ENCODE assay signal across 8 cellular contexts in genomic region chr3:157174265-157174615, GRCh38. TPM values are rescaled to one million over a fixed set of nuclear protein-coding genes. Genes with fewer than 3 reads are reported as not detected.
DNase-seq lines count a peak whose midpoint lies in the region; ATAC-seq and TF ChIP-seq lines count a peak whose summit lies in the region.

No MANE protein-coding gene starts in this region.

- H3K27ac ChIP-seq in ectodermal cell (ENCODE audit: insufficient read depth, low read depth, low read length, poor library complexity, severe bottlenecking), result peak overlapping the region; percentile 88

- H3K36me3 ChIP-seq in ectodermal cell (ENCODE audit: control insufficient read depth, insufficient read depth, low read length) (no peaks in the 10 kb centered on the region), mucosa of stomach (ENCODE audit: control insufficient read depth, insufficient read depth, low read length) (no peaks in the 10 kb centered on the region)

- peak; percentile 75 for DNase-seq in DMS53 (lab: John Stamatoyannopoulos, UW)
- no peak for DNase-seq in activated effector memory CD4-positive, alpha-beta T cell treated with Interleukin-2 at 50 U/mL for 16 hours
- DNase-seq in stimulated activated naive CD4-positive, alpha-beta T cell treated with Interleukin-2 at 50 U/mL for 16 hours (lab: John Stamatoyannopoulos, UW), result no peak

- WGBS in ectodermal cell, 2 experiments, result 61 to 72% methylated on average over 13 of the region's 13 CpGs

- H3K9me3 ChIP-seq in ectodermal cell (ENCODE audit: control insufficient read depth, low read length), result no peaks in the 10 kb centered on the region
- H3K9me3 ChIP-seq in mucosa of stomach (ENCODE audit: control insufficient read depth, low read length), result no peaks in the 10 kb centered on the region

- H3K4me3 ChIP-seq in ectodermal cell (ENCODE audit: insufficient read depth, low read depth, low read length), result peak overlapping the region; percentile 58
- peak overlapping the region; percentile 94 for H3K4me3 ChIP-seq in mucosa of stomach (ENCODE audit: low read length)

- H3K27me3 ChIP-seq in ectodermal cell (ENCODE audit: control insufficient read depth, insufficient read depth, low read length, poor library complexity, severe bottlenecking), result no peaks in the 10 kb centered on the region
- no peaks in the 10 kb centered on the region for H3K27me3 ChIP-seq in mucosa of stomach (ENCODE audit: control insufficient read depth, insufficient read depth, low read length)

- ATAC-seq in HG02610 (IDR thresholded peaks at IDR 0.05; ENCODE audit: unreplicated experiment) (peak; percentile 2), SK-N-SH treated with all-trans-retinoic acid at 6 μM for 48 hours (peak; percentile 4; the same call in 2 of the 3 replicates), HG02981 (IDR thresholded peaks at IDR 0.05; ENCODE audit: unreplicated experiment) (no peak)

- H3K4me1 ChIP-seq in ectodermal cell (ENCODE audit: control insufficient read depth, insufficient read depth, low read length) (peaks cover 5% of the 10 kb centered on the region), mucosa of stomach (ENCODE audit: control insufficient read depth, insufficient read depth, low read length) (peaks cover 11% of the 10 kb centered on the region)

- peak overlapping the region; percentile 97 for H3K9ac ChIP-seq in mucosa of stomach (ENCODE audit: low read length)

TF ChIP-seq in SK-N-SH treated with all-trans-retinoic acid at 6 μM for 48 hours, 23 proteins besides CTCF, POLR2A, EP300 and RAD21:
- no peak for TF ChIP-seq OSR1 (CRISPR knock-in tag; IDR thresholded peaks at IDR 0.05)
- no peak for TF ChIP-seq ZFP3 (CRISPR knock-in tag; IDR thresholded peaks at IDR 0.05)
- no peak for TF ChIP-seq SNAI2 (CRISPR knock-in tag; IDR thresholded peaks at IDR 0.05)
TF ChIP-seq in SK-N-SH treated with all-trans-retinoic acid at 6 μM for 48 hours: peak in this region for 0.

RNA-seq across cellular contexts. Expression of gene CCNL1, which starts 14.3 kb away (rescaled TPM):
- 95.9 TPM for polyA plus RNA-seq in ectodermal cell (2013, experiment 1 of 4)
- 102 TPM for polyA plus RNA-seq in ectodermal cell (2013, experiment 2 of 4)
- 98.9 TPM for polyA plus RNA-seq in ectodermal cell (2013, experiment 3 of 4)
- polyA plus RNA-seq in ectodermal cell (2013, experiment 4 of 4), result 101 TPM
